11 cellular contexts compared by ENCODE assay signal in the genomic region with DNA sequence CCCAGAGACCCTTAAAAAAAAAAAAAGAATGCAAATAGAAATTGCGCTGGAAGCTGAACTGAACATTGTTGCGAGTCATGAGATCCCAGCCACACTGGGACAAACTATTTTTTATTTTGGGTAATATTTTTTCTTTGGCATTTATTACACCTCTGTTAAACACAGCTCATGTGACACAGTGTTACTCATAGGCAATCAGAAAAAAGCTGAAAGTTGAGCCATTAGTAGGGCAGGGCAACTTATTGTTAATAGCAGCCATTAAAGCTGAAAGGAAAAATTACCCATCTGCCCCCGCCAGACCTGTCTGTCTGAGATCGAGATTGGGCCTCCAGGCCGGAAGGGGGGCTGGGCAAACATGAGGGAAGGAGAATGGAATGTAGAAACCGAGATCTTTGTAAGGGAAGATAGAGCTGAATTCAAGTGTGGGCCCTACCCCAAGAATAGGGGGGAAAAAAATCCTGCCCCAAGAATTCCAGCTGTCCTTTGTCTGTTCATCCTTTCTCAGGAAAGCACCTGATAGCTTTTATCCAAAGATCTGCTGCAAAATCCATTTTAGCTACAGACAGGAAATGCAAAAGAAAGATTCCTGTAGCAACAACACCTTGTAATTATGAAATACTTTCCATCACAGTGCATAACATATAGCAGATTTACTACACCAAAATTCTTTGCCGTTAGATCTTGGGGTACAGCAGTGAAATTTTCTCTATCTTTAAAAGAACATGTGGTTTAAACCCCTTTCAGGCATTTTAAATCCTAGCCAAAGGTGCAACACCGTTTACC.
DNase-seq lines count a peak whose midpoint lies in the region; ATAC-seq, FAIRE-seq and TF ChIP-seq lines count a peak whose summit lies in the region.
"Had no signal": no experiment of that assay in that cellular context is flagged by ENCODE, and none has a peak within 500 bp of the region (broad histone marks: within the 10 kb centered on the region; RNA-seq: fewer than 3 reads in every experiment).

No MANE protein-coding gene starts in this region.

- peaks cover 19 to 29% of the 10 kb centered on the region in 2 donors for H3K4me1 ChIP-seq in small intestine (ENCODE audit: control insufficient read depth in 2 of 2, insufficient read depth in 1 of 2, low read depth in 1 of 2, low read length in 1 of 2)

- peak overlapping the region; percentile 89 for H3K27ac Mint-ChIP-seq in HFFc6
- H3K27ac Mint-ChIP-seq: activated T-helper 2 cell treated with anti-CD3 and anti-CD28 coated beads, Interferon-gamma antibody, Interleukin-2, Interleukin-4, amounts not matched to agents 10 μg/mL and 5 μg/mL and 100 μg/mL, durations not matched to agents 14 hours and 24 hours and 36 hours had no signal

- H3K4me1 Mint-ChIP-seq in HFFc6 (ENCODE audit: low read depth) = peaks cover 88% of the 10 kb centered on the region

- peak overlapping the region; percentile 77 to 83 for H3K27ac ChIP-seq in small intestine (ENCODE audit: low read depth in 1 of 2, low read length in 1 of 2)

- H3K4me3 ChIP-seq in small intestine (ENCODE audit: low read depth in 1 of 2, low read length in 2 of 2) = no peak overlapping the region

- WGBS in small intestine, 3 donors = 25 to 41% (median 36%) methylated on average over 8 of the region's 8 CpGs

- peaks cover 1% of the 10 kb centered on the region for H3K27me3 Mint-ChIP-seq in HFFc6 (ENCODE audit: insufficient read depth)

- intact Hi-C loops in left cardiac atrium (cut with DNase I) = no loop called here

- peak; percentile 61 for DNase-seq in HFFc6
- DNase-seq in T1000 (lab: John Stamatoyannopoulos, UW) = peak; percentile 43
- DNase-seq in left cardiac atrium = no peak
- DNase-seq in small intestine = peak; percentile 91
- DNase-seq in GDM1 (lab: John Stamatoyannopoulos, UW) = no peak
- no peak for DNase-seq in cerebellar cortex (ENCODE audit: low spot score)
- DNase-seq: NCI-H1105, occipital lobe had no signal

- ATAC-seq in left cardiac atrium (peak; percentile 16 to 35), GM19397 (IDR thresholded peaks at IDR 0.05; ENCODE audit: unreplicated experiment) (no peak), GM18868 (IDR thresholded peaks at IDR 0.05; ENCODE audit: unreplicated experiment) (no peak)

- H3K36me3 Mint-ChIP-seq in HFFc6 (ENCODE audit: low read depth) = peaks cover 16% of the 10 kb centered on the region; the same call in 1 of the 2 replicates

- H3K27me3 ChIP-seq in small intestine (ENCODE audit: control insufficient read depth in 2 of 2, insufficient read depth in 2 of 2, low read length in 2 of 2) = no peaks in the 10 kb centered on the region

- no peak for TF ChIP-seq CTCF in HFFc6 (IDR thresholded peaks at IDR 0.05)

- H3K9me3 ChIP-seq in small intestine (ENCODE audit: control insufficient read depth, low read depth) = no peaks in the 10 kb centered on the region

- H3K4me3 Mint-ChIP-seq in HFFc6 = peak overlapping the region; percentile 53

- no peaks in the 10 kb centered on the region for H3K36me3 ChIP-seq in small intestine (ENCODE audit: control insufficient read depth in 2 of 2, insufficient read depth in 2 of 2, low read length in 2 of 2)

- no peak for FAIRE-seq in small intestine (lab: Jason Lieb, UNC)

- H3K9me3 Mint-ChIP-seq in HFFc6 = no peaks in the 10 kb centered on the region
- H3K9me3 Mint-ChIP-seq: activated T-helper 2 cell treated with anti-CD3 and anti-CD28 coated beads, Interferon-gamma antibody, Interleukin-2, Interleukin-4, amounts not matched to agents 10 μg/mL and 5 μg/mL and 100 μg/mL, durations not matched to agents 14 hours and 24 hours and 36 hours had no signal

Comparison
In these comparisons a context has a peak if more than half of its experiments do, and no peak if none do; other contexts are left out.
1. DNase-seq: peak in HFFc6 (single experiment), T1000 (single experiment) and small intestine (single experiment); none in left cardiac atrium (single experiment), GDM1 (single experiment) and cerebellar cortex (single experiment).
2. ATAC-seq: peak in left cardiac atrium (2 of 2); none in GM19397 (single experiment) and GM18868 (single experiment).